20 cellular contexts compared by ENCODE assay signal in the genomic region with DNA sequence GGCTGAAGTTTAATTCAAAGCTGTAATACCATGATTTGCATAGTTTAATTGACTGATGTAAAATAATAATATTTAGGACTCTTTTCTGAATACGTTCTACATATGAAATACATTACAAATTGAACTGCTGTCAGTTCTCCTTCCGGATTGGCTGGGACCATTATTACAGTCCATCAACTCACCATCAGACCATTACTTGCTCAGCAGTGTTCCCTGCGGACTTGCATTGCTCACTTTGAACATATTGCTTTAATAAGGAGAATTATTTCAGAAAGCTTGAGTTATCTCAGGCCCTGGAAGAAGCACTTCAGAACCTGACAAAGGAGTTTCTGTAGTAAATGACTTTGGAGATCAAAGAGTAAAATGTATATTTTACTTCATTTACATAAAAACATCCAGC.
"Had no signal": no experiment of that assay in that cellular context is flagged by ENCODE, and none has a peak within 500 bp of the region (broad histone marks: within the 10 kb centered on the region; RNA-seq: fewer than 3 reads in every experiment).

No MANE protein-coding gene starts in this region.

- ATAC-seq: activated CD4-positive, CD25-positive, alpha-beta regulatory T cell treated with anti-CD3 and anti-CD28 coated beads, Interleukin-2, amount 50 U/mL, for 24 hours; heart right ventricle; natural killer cell; right cardiac atrium; stimulated activated naive CD8-positive, alpha-beta T cell treated with anti-CD3 and anti-CD28 coated beads, Interleukin-15, Interleukin-2, amounts not matched to agents 100 U/mL and 50 U/mL, for 24 hours had no signal

- H3K27me3 ChIP-seq: esophagus muscularis mucosa, heart right ventricle had no signal

- H3K36me3 ChIP-seq: esophagus muscularis mucosa, heart right ventricle, thoracic aorta, WERI-Rb-1 had no signal

- H3K27ac ChIP-seq: esophagus muscularis mucosa, heart right ventricle, thoracic aorta, WERI-Rb-1 had no signal

- DNase-seq: activated CD4-positive, alpha-beta T cell treated with anti-CD3 and anti-CD28 coated beads for 48 hours; activated CD4-positive, alpha-beta T cell treated with anti-CD3 and anti-CD28 coated beads, Interleukin-2, amount 50 U/mL, for 48 hours; activated CD8-positive, alpha-beta memory T cell treated with anti-CD3 and anti-CD28 coated beads for 24 hours; activated effector memory CD4-positive, alpha-beta T cell treated with Interleukin-2 at 50 U/mL for 16 hours; activated naive CD4-positive, alpha-beta T cell treated with Interleukin-2 at 50 U/mL for 16 hours; anterior cingulate cortex; dermis blood vessel endothelial cell; effector CD4-positive, alpha-beta T cell; foreskin melanocyte; heart right ventricle; natural killer cell; right cardiac atrium; stimulated activated CD4-positive, alpha-beta T cell treated with anti-CD3 and anti-CD28 coated beads, Interleukin-4, amount 100 ng/mL, for 1 hour; stimulated activated naive CD8-positive, alpha-beta T cell treated with anti-CD3 and anti-CD28 coated beads, Interleukin-15, Interleukin-2, amounts not matched to agents 100 U/mL and 50 U/mL, for 24 hours; T1000; trophoblast cell; WERI-Rb-1 had no signal

- H3K4me1 ChIP-seq: esophagus muscularis mucosa, heart right ventricle had no signal

- H3K4me3 ChIP-seq: esophagus muscularis mucosa, heart right ventricle, thoracic aorta had no signal

- H3K9me3 ChIP-seq: esophagus muscularis mucosa, heart right ventricle, thoracic aorta had no signal
